In genomic region chr21:39518055-39518844, GRCh38 we compare ENCODE assay signal across 8 cellular contexts.
DNase-seq lines count a peak whose midpoint lies in the region; ATAC-seq, FAIRE-seq and TF ChIP-seq lines count a peak whose summit lies in the region.

No MANE protein-coding gene starts in this region.

- no peak overlapping the region for H3K4me3 Mint-ChIP-seq in activated CD4-positive, alpha-beta memory T cell treated with anti-CD3 and anti-CD28 coated beads for 36 hours

- CTCF ChIA-PET in AG04450 (lab: Charles Lee), result interaction anchor here (0.6 to 6.8 kb wide), 29 partner anchors 8 to 1430 kb away, joined by 3 to 160 read pairs (median 4); no protein-coding TSS in a partner anchor
- CTCF ChIA-PET in activated CD4-positive, alpha-beta memory T cell treated with anti-CD3 and anti-CD28 coated beads for 36 hours (lab: Charles Lee), result interaction anchor here (0.6 to 2.9 kb wide), 15 partner anchors 10 to 1550 kb away, joined by 3 to 19 read pairs (median 4); no protein-coding TSS in a partner anchor
- CTCF ChIA-PET in endothelial cell of umbilical vein (lab: Charles Lee), result interaction anchor here (0.7 to 2.8 kb wide), 29 partner anchors 8 to 1765 kb away, joined by 3 to 30 read pairs (median 4); no protein-coding TSS in a partner anchor

- H2AFZ ChIP-seq in endothelial cell of umbilical vein (ENCODE audit: low read depth, low read length), result no peak overlapping the region

- dilution Hi-C loops in endothelial cell of umbilical vein (cut with MboI; ENCODE audit: extremely low pct_ligation_motif_present, low sequenced_read_pairs), result loop anchor here (25.0 kb wide), 1 partner anchor 194 kb away; no protein-coding TSS in a partner anchor

- H3K27me3 ChIP-seq in AG04450 (ENCODE audit: control insufficient read depth, insufficient read depth, low read length) (peaks cover 3% of the 10 kb centered on the region), endothelial cell of umbilical vein (ENCODE audit: control insufficient read depth in 2 of 2, insufficient read depth in 2 of 2, low read length in 2 of 2) (no peaks in the 10 kb centered on the region)

- no peaks in the 10 kb centered on the region for H4K20me1 ChIP-seq in endothelial cell of umbilical vein (replicated peaks; ENCODE audit: control insufficient read depth, extremely low read depth, insufficient read depth, low read length)

- intact Hi-C loops in activated CD4-positive, alpha-beta memory T cell treated with anti-CD3 and anti-CD28 coated beads for 36 hours (cut with micrococcal nuclease), result no loop called here
- intact Hi-C loops in endothelial cell of umbilical vein (cut with micrococcal nuclease) (loop anchor here (1.0 to 5.0 kb wide), 3 partner anchors 197 to 869 kb away; no protein-coding TSS in a partner anchor), mucosa of descending colon (cut with DNase I, micrococcal nuclease) (loop anchor here (5.0 kb wide), 1 partner anchor 199 kb away; no protein-coding TSS in a partner anchor)

- H3K36me3 Mint-ChIP-seq in activated CD4-positive, alpha-beta memory T cell treated with anti-CD3 and anti-CD28 coated beads for 36 hours, result no peaks in the 10 kb centered on the region

- peak; percentile 89 for TF ChIP-seq CTCF in AG04450 (IDR thresholded peaks at IDR 0.05; ENCODE audit: low read depth, low read length)
- peak; percentile 72 to 76 for TF ChIP-seq CTCF in endothelial cell of umbilical vein (IDR thresholded peaks at IDR 0.05; ENCODE audit: extremely low read depth in 1 of 2, insufficient read depth in 1 of 2, low read depth in 1 of 2, low read length in 2 of 2)
- TF ChIP-seq CTCF in mucosa of descending colon (IDR thresholded peaks at IDR 0.05), result peak; percentile 70

- peaks cover 1% of the 10 kb centered on the region for H3K27me3 Mint-ChIP-seq in activated CD4-positive, alpha-beta memory T cell treated with anti-CD3 and anti-CD28 coated beads for 36 hours

- no peaks in the 10 kb centered on the region for H3K9me1 ChIP-seq in endothelial cell of umbilical vein (replicated peaks; ENCODE audit: control insufficient read depth, extremely low read depth, insufficient read depth, low read length)

- no TSS peak for BruUV-seq in endothelial cell of umbilical vein (replicated peaks; lab: Mats Ljungman, UMichigan)

- H3K4me2 ChIP-seq in endothelial cell of umbilical vein (ENCODE audit: insufficient read depth, low read length), result no peak overlapping the region

- no peaks in the 10 kb centered on the region for H3K36me3 ChIP-seq in endothelial cell of umbilical vein (ENCODE audit: control insufficient read depth in 2 of 2, extremely low read depth in 1 of 2, insufficient read depth in 2 of 2, low read length in 2 of 2)
- no peaks in the 10 kb centered on the region for H3K36me3 ChIP-seq in mucosa of descending colon (ENCODE audit: low read depth)

- POLR2A ChIA-PET in AG04450 (lab: Yijun Ruan, JAX) (no interaction called here), endothelial cell of umbilical vein (lab: Charles Lee) (no interaction called here)
- POLR2A ChIA-PET in activated CD4-positive, alpha-beta memory T cell treated with anti-CD3 and anti-CD28 coated beads for 36 hours (lab: Charles Lee), result no interaction called here

- peaks cover 2% of the 10 kb centered on the region for H3K4me1 Mint-ChIP-seq in activated CD4-positive, alpha-beta memory T cell treated with anti-CD3 and anti-CD28 coated beads for 36 hours (ENCODE audit: low read depth)

- H3K4me3 ChIP-seq in AG04450 (ENCODE audit: low read depth, low read length), result no peak overlapping the region
- H3K4me3 ChIP-seq in endothelial cell of umbilical vein (replicated peaks in 1 of 3; ENCODE audit: insufficient read depth in 1 of 3, low read depth in 1 of 3, low read length in 3 of 3), result no peak overlapping the region
- no peak overlapping the region for H3K4me3 ChIP-seq in mucosa of descending colon

- H3K27ac ChIP-seq in AG04450 (ENCODE audit: low read depth, low read length) (no peak overlapping the region), endothelial cell of umbilical vein (ENCODE audit: insufficient read depth, low read depth, low read length) (no peak overlapping the region), substantia nigra (ENCODE audit: low read depth, low read length, poor library complexity, severe bottlenecking) (no peak overlapping the region)

- peak; percentile 73 for ATAC-seq in HG03565 (IDR thresholded peaks at IDR 0.05; ENCODE audit: unreplicated experiment)
- ATAC-seq in mucosa of descending colon, result peak; percentile 91

- H3K9me3 Mint-ChIP-seq in activated CD4-positive, alpha-beta memory T cell treated with anti-CD3 and anti-CD28 coated beads for 36 hours, result no peaks in the 10 kb centered on the region

- no peak overlapping the region for H3K9ac ChIP-seq in endothelial cell of umbilical vein (replicated peaks; ENCODE audit: extremely low read depth, insufficient read depth, low read length)

- no peak for TF ChIP-seq POLR2A in endothelial cell of umbilical vein (IDR thresholded peaks at IDR 0.05; ENCODE audit: low read depth, low read length)

- DNase-seq in AG04450 (ENCODE audit: low read depth, low spot score) (peak; percentile 16), GM18507 (ENCODE audit: extremely low spot score, insufficient read length, low read depth) (peak; percentile 52), NCI-H748 (lab: John Stamatoyannopoulos, UW; ENCODE audit: unreplicated experiment) (peak; percentile 82), endothelial cell of umbilical vein (ENCODE audit: low read depth, low spot score) (peak; percentile 47), mucosa of descending colon (peak in 2 of 3 donors; percentile 42 to 53), substantia nigra (lab: John Stamatoyannopoulos, UW) (peak in 26 of 49 donors; percentile 6 to 45 (median 22))
- DNase-seq in activated CD4-positive, alpha-beta memory T cell treated with anti-CD3 and anti-CD28 coated beads for 36 hours, result peak; percentile 37

- H3K27ac Mint-ChIP-seq in activated CD4-positive, alpha-beta memory T cell treated with anti-CD3 and anti-CD28 coated beads for 36 hours, result no peak overlapping the region

- H3K79me2 ChIP-seq in endothelial cell of umbilical vein (ENCODE audit: control insufficient read depth, insufficient read depth, low read length), result no peaks in the 10 kb centered on the region

- FAIRE-seq in GM18507 (lab: Jason Lieb, UNC) (peak; percentile 67), endothelial cell of umbilical vein (lab: Jason Lieb, UNC) (peak; percentile 55)

- H3K4me1 ChIP-seq in endothelial cell of umbilical vein (ENCODE audit: control insufficient read depth, extremely low read depth, insufficient read depth, low read length) (no peaks in the 10 kb centered on the region), mucosa of descending colon (ENCODE audit: low read depth) (no peaks in the 10 kb centered on the region)

- no peaks in the 10 kb centered on the region for H3K9me3 ChIP-seq in AG04450 (ENCODE audit: control insufficient read depth, insufficient read depth, low read length)
- H3K9me3 ChIP-seq in endothelial cell of umbilical vein (replicated peaks; ENCODE audit: control insufficient read depth, insufficient read depth, low read length), result no peaks in the 10 kb centered on the region
- H3K9me3 ChIP-seq in mucosa of descending colon, result no peaks in the 10 kb centered on the region

TF ChIP-seq in endothelial cell of umbilical vein, 7 proteins besides CTCF, POLR2A, EP300 and RAD21:
- no peak for TF ChIP-seq JUN (IDR thresholded peaks at IDR 0.05; ENCODE audit: borderline replicate concordance, insufficient read depth, insufficient read length, low read depth)

Comparison
In these comparisons a context has a peak if more than half of its experiments do, and no peak if none do; other contexts are left out.
1. DNase-seq: peak in every context shown above with its lines; median percentile 82 in NCI-H748; 52 in GM18507; 48 in mucosa of descending colon; 47 in endothelial cell of umbilical vein; 37 in activated CD4-positive, alpha-beta memory T cell treated with anti-CD3 and anti-CD28 coated beads for 36 hours; 22 in substantia nigra; 16 in AG04450.